Comparison of ENCODE assay signal across 26 cellular contexts in the genomic region with DNA sequence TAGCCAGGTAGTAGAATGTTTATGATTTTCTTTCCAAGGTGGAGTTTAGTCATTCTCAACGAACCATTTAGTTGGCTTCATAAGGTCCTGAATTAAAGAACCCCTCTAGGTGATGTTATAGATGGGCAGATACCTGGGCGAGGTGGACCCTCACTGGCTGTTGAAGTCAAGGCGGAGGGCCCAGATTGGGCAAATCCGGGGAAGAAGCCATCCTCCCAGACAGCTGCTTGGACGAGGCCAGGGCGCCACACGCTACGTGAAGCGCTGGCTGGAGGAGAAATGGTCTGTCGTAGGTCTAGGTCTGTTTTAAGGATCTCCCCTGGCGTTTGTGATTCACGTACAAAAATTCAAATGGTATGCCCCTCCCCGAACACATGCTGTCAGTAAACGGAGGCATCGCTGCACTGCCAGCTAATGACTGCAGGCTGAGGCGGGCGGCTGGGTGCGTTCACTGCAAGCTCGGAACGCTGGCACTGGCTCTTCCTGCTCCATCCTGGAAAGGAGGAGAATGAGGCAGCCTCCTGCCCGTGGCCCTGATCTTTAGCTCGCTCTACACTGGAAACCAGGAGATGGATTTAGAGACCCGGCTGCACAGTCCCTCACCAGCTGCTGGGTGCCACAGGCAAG.
"Had no signal": no experiment of that assay in that cellular context is flagged by ENCODE, and none has a peak within 500 bp of the region (broad histone marks: within the 10 kb centered on the region; RNA-seq: fewer than 3 reads in every experiment).

No MANE protein-coding gene starts in this region.

- H3K4me1 Mint-ChIP-seq: activated naive CD8-positive, alpha-beta T cell treated with anti-CD3 and anti-CD28 coated beads, Interleukin-2, amount 10 ng/mL, durations not matched to agents 7 days and 5 days had no signal

- H3K36me3 ChIP-seq: ascending aorta, brain microvascular endothelial cell, esophagus muscularis mucosa, right atrium auricular region, suprapubic skin, tibial artery had no signal

- H3K27me3 ChIP-seq: ascending aorta, brain microvascular endothelial cell, right atrium auricular region, suprapubic skin had no signal

- H3K36me3 Mint-ChIP-seq: activated naive CD4-positive, alpha-beta T cell treated with anti-CD3 and anti-CD28 coated beads, Interleukin-2, amount 10 ng/mL, durations not matched to agents 7 days and 5 days; activated naive CD8-positive, alpha-beta T cell treated with anti-CD3 and anti-CD28 coated beads, Interleukin-2, amount 10 ng/mL, durations not matched to agents 7 days and 5 days; mesothelial cell of epicardium had no signal

- H3K4me3 Mint-ChIP-seq: activated CD4-positive, alpha-beta memory T cell treated with anti-CD3 and anti-CD28 coated beads, Interleukin-2, amount 10 ng/mL, durations not matched to agents 7 days and 5 days; activated CD4-positive, alpha-beta T cell treated with anti-CD3 and anti-CD28 coated beads, Interleukin-2, amount 10 ng/mL, durations not matched to agents 24 days and 14 days; activated naive CD4-positive, alpha-beta T cell treated with anti-CD3 and anti-CD28 coated beads, Interleukin-2, amount 10 ng/mL, durations not matched to agents 7 days and 5 days; activated naive CD8-positive, alpha-beta T cell treated with anti-CD3 and anti-CD28 coated beads, Interleukin-2, amount 10 ng/mL, durations not matched to agents 7 days and 5 days; activated T-cell treated with anti-CD3 and anti-CD28 coated beads, Interleukin-2, amount 50 U/mL, for 24 hours; dendritic cell treated with granulocyte-macrophage colony-stimulating factor and Interleukin-4, amounts not matched to agents 40 ng/mL and 50 ng/mL, for 4 days; mesothelial cell of epicardium; neural crest cell had no signal

- H3K27ac ChIP-seq: ascending aorta, brain microvascular endothelial cell, esophagus muscularis mucosa, parathyroid adenoma, right atrium auricular region, suprapubic skin, tibial artery, VCaP had no signal

- H3K4me3 ChIP-seq: ascending aorta, esophagus muscularis mucosa, right atrium auricular region, suprapubic skin, tibial artery had no signal

- H3K27me3 Mint-ChIP-seq: activated naive CD8-positive, alpha-beta T cell treated with anti-CD3 and anti-CD28 coated beads, Interleukin-2, amount 10 ng/mL, durations not matched to agents 7 days and 5 days; activated T-cell treated with anti-CD3 and anti-CD28 coated beads, Interleukin-2, amount 50 U/mL, for 24 hours had no signal

- H3K27ac Mint-ChIP-seq: activated CD4-positive, alpha-beta memory T cell treated with anti-CD3 and anti-CD28 coated beads, Interleukin-2, amount 10 ng/mL, durations not matched to agents 7 days and 5 days; activated CD4-positive, alpha-beta T cell treated with anti-CD3 and anti-CD28 coated beads, Interleukin-2, amount 10 ng/mL, durations not matched to agents 24 days and 14 days; activated naive CD4-positive, alpha-beta T cell treated with anti-CD3 and anti-CD28 coated beads, Interleukin-2, amount 10 ng/mL, durations not matched to agents 7 days and 5 days; activated naive CD8-positive, alpha-beta T cell treated with anti-CD3 and anti-CD28 coated beads, Interleukin-2, amount 10 ng/mL, durations not matched to agents 7 days and 5 days; activated T-cell treated with anti-CD3 and anti-CD28 coated beads, Interleukin-2, amount 50 U/mL, for 24 hours; dendritic cell treated with granulocyte-macrophage colony-stimulating factor and Interleukin-4, amounts not matched to agents 40 ng/mL and 50 ng/mL, for 4 days; mesothelial cell of epicardium had no signal

- H3K9me3 Mint-ChIP-seq: activated CD4-positive, alpha-beta memory T cell treated with anti-CD3 and anti-CD28 coated beads, Interleukin-2, amount 10 ng/mL, durations not matched to agents 7 days and 5 days; activated CD4-positive, alpha-beta T cell treated with anti-CD3 and anti-CD28 coated beads, Interleukin-2, amount 10 ng/mL, durations not matched to agents 24 days and 14 days; activated naive CD4-positive, alpha-beta T cell treated with anti-CD3 and anti-CD28 coated beads, Interleukin-2, amount 10 ng/mL, durations not matched to agents 7 days and 5 days; activated naive CD8-positive, alpha-beta T cell treated with anti-CD3 and anti-CD28 coated beads, Interleukin-2, amount 10 ng/mL, durations not matched to agents 7 days and 5 days; activated T-cell treated with anti-CD3 and anti-CD28 coated beads, Interleukin-2, amount 50 U/mL, for 24 hours; dendritic cell treated with granulocyte-macrophage colony-stimulating factor and Interleukin-4, amounts not matched to agents 40 ng/mL and 50 ng/mL, for 4 days; mesothelial cell of epicardium; naive B cell; neural crest cell had no signal

- DNase-seq: activated CD4-positive, alpha-beta memory T cell treated with anti-CD3 and anti-CD28 coated beads, Interleukin-2, amount 10 ng/mL, durations not matched to agents 7 days and 5 days; activated CD4-positive, alpha-beta T cell treated with anti-CD3 and anti-CD28 coated beads, Interleukin-2, amount 10 ng/mL, durations not matched to agents 24 days and 14 days; activated CD8-positive, alpha-beta memory T cell treated with anti-CD3 and anti-CD28 coated beads, Interleukin-2, amount 50 U/mL, for 48 hours; activated gamma-delta T cell; activated naive CD4-positive, alpha-beta T cell treated with anti-CD3 and anti-CD28 coated beads, Interleukin-2, amount 10 ng/mL, durations not matched to agents 7 days and 5 days; activated naive CD8-positive, alpha-beta T cell treated with anti-CD3 and anti-CD28 coated beads, Interleukin-2, amount 10 ng/mL, durations not matched to agents 7 days and 5 days; activated T-cell treated with anti-CD3 and anti-CD28 coated beads, Interleukin-2, amount 50 U/mL, for 24 hours; brain microvascular endothelial cell; central memory CD4-positive, alpha-beta T cell; kidney; left colon; mammary epithelial cell; naive B cell; occipital lobe; stimulated activated naive CD4-positive, alpha-beta T cell; T-helper 1 cell; tibial artery had no signal

- H3K9ac ChIP-seq: parathyroid adenoma had no signal

- H3K4me1 ChIP-seq: ascending aorta, parathyroid adenoma had no signal

- H3K9me3 ChIP-seq: ascending aorta, esophagus muscularis mucosa, right atrium auricular region, suprapubic skin, tibial artery had no signal
